Comparison of ENCODE assay signal across 2 cellular contexts in genomic region chr15:52042051-52042851, GRCh38.
TF ChIP-seq lines count a peak whose summit lies in the region.

No MANE protein-coding gene starts in this region.

TF ChIP-seq in HepG2, 621 proteins besides CTCF, POLR2A, EP300 and RAD21:
- TF ChIP-seq HES4 (CRISPR knock-in tag; IDR thresholded peaks at IDR 0.05; ENCODE audit: borderline replicate concordance) (no peak), MAFF (IDR thresholded peaks at IDR 0.05; ENCODE audit: low read depth, low read length) (peak; percentile 92), MAFK (conservative IDR thresholded peaks at IDR 0.05 in 1 of 2, IDR thresholded peaks at IDR 0.05 in 1 of 2; ENCODE audit: low read length in 2 of 2) (peak; percentile 95 to 96)

TF ChIP-seq in WTC11, 78 proteins besides CTCF, POLR2A, EP300 and RAD21:
- TF ChIP-seq RELA (CRISPR knock-in tag; IDR thresholded peaks at IDR 0.05; ENCODE audit: borderline replicate concordance): no peak
- TF ChIP-seq NFE2L1 (CRISPR knock-in tag; IDR thresholded peaks at IDR 0.05): no peak
- no peak for TF ChIP-seq FOXJ3 (CRISPR knock-in tag; IDR thresholded peaks at IDR 0.05; ENCODE audit: borderline replicate concordance)
- TF ChIP-seq TCF7 (CRISPR knock-in tag; IDR thresholded peaks at IDR 0.05; ENCODE audit: low read depth): no peak
- TF ChIP-seq PREB (CRISPR knock-in tag; IDR thresholded peaks at IDR 0.05; ENCODE audit: borderline replicate concordance): no peak
- TF ChIP-seq MAX (CRISPR knock-in tag; IDR thresholded peaks at IDR 0.05): no peak
- TF ChIP-seq NFATC4 (CRISPR knock-in tag; IDR thresholded peaks at IDR 0.05): no peak
- no peak for TF ChIP-seq MXD4 (CRISPR knock-in tag; IDR thresholded peaks at IDR 0.05; ENCODE audit: borderline replicate concordance)
- TF ChIP-seq EMX1 (CRISPR knock-in tag; IDR thresholded peaks at IDR 0.05): no peak
- no peak for TF ChIP-seq OVOL2 (CRISPR knock-in tag; IDR thresholded peaks at IDR 0.05; ENCODE audit: borderline replicate concordance)
- TF ChIP-seq TEAD1 (CRISPR knock-in tag; IDR thresholded peaks at IDR 0.05): no peak
- TF ChIP-seq FOXP4 (CRISPR knock-in tag; IDR thresholded peaks at IDR 0.05): no peak
- no peak for TF ChIP-seq ZNF425 (CRISPR knock-in tag; conservative IDR thresholded peaks at IDR 0.05)
- TF ChIP-seq SP1 (CRISPR knock-in tag; conservative IDR thresholded peaks at IDR 0.05): no peak
- TF ChIP-seq IRF1 (CRISPR knock-in tag; IDR thresholded peaks at IDR 0.05): no peak
- no peak for TF ChIP-seq CREM (CRISPR knock-in tag; IDR thresholded peaks at IDR 0.05)
- no peak for TF ChIP-seq ZNF317 (CRISPR knock-in tag; IDR thresholded peaks at IDR 0.05; ENCODE audit: borderline replicate concordance, low read depth)
- no peak for TF ChIP-seq ZNF396 (CRISPR knock-in tag; IDR thresholded peaks at IDR 0.05; ENCODE audit: borderline replicate concordance)
- TF ChIP-seq ZNF121 (CRISPR knock-in tag; IDR thresholded peaks at IDR 0.05): no peak
- TF ChIP-seq, protein P1, sequence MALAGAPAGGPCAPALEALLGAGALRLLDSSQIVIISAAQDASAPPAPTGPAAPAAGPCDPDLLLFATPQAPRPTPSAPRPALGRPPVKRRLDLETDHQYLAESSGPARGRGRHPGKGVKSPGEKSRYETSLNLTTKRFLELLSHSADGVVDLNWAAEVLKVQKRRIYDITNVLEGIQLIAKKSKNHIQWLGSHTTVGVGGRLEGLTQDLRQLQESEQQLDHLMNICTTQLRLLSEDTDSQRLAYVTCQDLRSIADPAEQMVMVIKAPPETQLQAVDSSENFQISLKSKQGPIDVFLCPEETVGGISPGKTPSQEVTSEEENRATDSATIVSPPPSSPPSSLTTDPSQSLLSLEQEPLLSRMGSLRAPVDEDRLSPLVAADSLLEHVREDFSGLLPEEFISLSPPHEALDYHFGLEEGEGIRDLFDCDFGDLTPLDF (CRISPR knock-in tag; IDR thresholded peaks at IDR 0.05): no peak
